ENCODE assay signal across 8 cellular contexts in the genomic region with DNA sequence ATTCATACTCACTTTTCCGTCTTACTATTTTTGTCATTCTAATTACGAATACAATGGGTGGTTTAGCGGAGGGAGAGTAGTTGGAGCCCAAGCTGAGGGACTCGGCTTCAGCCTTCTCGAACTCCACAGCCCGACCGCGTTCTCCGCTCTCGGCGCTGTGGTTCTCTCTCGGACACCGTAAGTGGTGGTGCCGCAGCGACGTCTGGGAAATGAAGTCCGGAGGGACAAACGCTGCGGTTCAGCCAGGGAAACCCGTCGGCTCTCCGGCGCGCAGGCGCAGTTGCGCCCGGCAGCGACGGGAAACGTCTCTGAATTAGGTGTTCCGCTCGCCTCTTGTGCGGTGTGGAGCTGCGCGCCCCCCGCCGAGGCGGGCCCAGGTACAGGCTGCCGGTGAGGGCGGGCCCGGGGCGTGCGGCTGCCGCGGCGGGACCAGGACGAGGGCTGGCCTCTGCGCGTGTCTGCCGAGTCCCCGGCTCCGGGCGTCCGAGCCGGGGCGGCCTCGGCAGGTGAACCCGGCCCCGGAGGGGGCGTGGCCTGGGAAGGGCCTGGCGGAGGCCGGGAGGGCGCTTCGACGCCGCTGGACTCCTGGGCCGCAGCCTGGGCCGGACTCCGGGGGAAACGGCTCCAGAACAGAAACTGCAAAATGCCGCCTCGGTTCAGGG. TPM values are rescaled to one million over a fixed set of nuclear protein-coding genes. Genes with fewer than 3 reads are reported as not detected.
DNase-seq lines count a peak whose midpoint lies in the region; ATAC-seq and TF ChIP-seq lines count a peak whose summit lies in the region.

A gene (plus strand): TSS at position 277 of the 662 bp plus-strand sequence. CDS start 1,201 bp downstream, outside the sequence.

- H3K4me2 ChIP-seq in osteoblast (ENCODE audit: insufficient read depth, low read length), result peak within 1 kb of the TSS; percentile 95

- no peaks in the 10 kb centered on the region for H4K20me1 ChIP-seq in osteoblast (ENCODE audit: insufficient read depth, low read length)

- peak; percentile 77 for ATAC-seq in GM21515 (IDR thresholded peaks at IDR 0.05; ENCODE audit: unreplicated experiment)
- peak; percentile 100 for ATAC-seq in Right ventricle myocardium superior (ENCODE audit: poor library complexity)

- TF ChIP-seq CTCF in osteoblast (IDR thresholded peaks at IDR 0.05; ENCODE audit: extremely low read depth, low read depth, low read length), result no peak

- peaks cover 32% of the 10 kb centered on the region for H3K36me3 ChIP-seq in adipocyte (ENCODE audit: control insufficient read depth, insufficient read depth, low read length, severe bottlenecking)
- H3K36me3 ChIP-seq in osteoblast (ENCODE audit: insufficient read depth, low read length), result peaks cover 19% of the 10 kb centered on the region

- peaks cover 3% of the 10 kb centered on the region for H3K79me2 ChIP-seq in osteoblast (ENCODE audit: insufficient read depth, low read length)

- H3K27ac ChIP-seq in osteoblast (ENCODE audit: low read depth, low read length) (peak within 1 kb of the TSS; percentile 58), temporal lobe (ENCODE audit: low read depth, low read length) (peak within 1 kb of the TSS; percentile 33)

- H3K9ac ChIP-seq in adipocyte (ENCODE audit: low read length), result peak within 1 kb of the TSS; percentile 90

- H3K9me3 ChIP-seq in adipocyte (ENCODE audit: control insufficient read depth, low read length) (peaks cover 20% of the 10 kb centered on the region), osteoblast (ENCODE audit: low read depth, low read length) (peaks cover under 1% of the 10 kb centered on the region)

- H3K4me3 ChIP-seq in adipocyte (ENCODE audit: low read length), result peak within 1 kb of the TSS; percentile 94
- peak within 1 kb of the TSS; percentile 90 for H3K4me3 ChIP-seq in osteoblast (ENCODE audit: insufficient read depth, low read length)

- DNase-seq in C1 segment of cervical spinal cord (lab: John Stamatoyannopoulos, UW) (peak; percentile 74 to 94 (median 91)), M059J (ENCODE audit: low read depth) (peak; percentile 60), SW480 (ENCODE audit: low spot score) (peak; percentile 88), adipocyte (ENCODE audit: low read depth) (peak; percentile 97), Right ventricle myocardium superior (peak; percentile 97), osteoblast (ENCODE audit: insufficient read length, low spot score, missing footprints) (peak; percentile 96)

- peak within 1 kb of the TSS; percentile 97 for H2AFZ ChIP-seq in osteoblast (ENCODE audit: low read length)

- no peaks in the 10 kb centered on the region for H3K27me3 ChIP-seq in adipocyte (replicated peaks; ENCODE audit: control insufficient read depth, insufficient read depth, low read length)
- H3K27me3 ChIP-seq in osteoblast (ENCODE audit: insufficient read depth, low read length), result no peaks in the 10 kb centered on the region

- intact Hi-C loops in Right ventricle myocardium superior (cut with DNase I), result loop anchor here (10.0 kb wide), 1 partner anchor 51 kb away; no protein-coding TSS in a partner anchor

- peaks cover 7% of the 10 kb centered on the region for H3K4me1 ChIP-seq in adipocyte (ENCODE audit: control insufficient read depth, insufficient read depth, low read length)
- no peaks in the 10 kb centered on the region for H3K4me1 ChIP-seq in osteoblast (ENCODE audit: insufficient read depth, low read length)

RNA-seq across cellular contexts. Expression of the gene that starts here (rescaled TPM):
- total RNA-seq in M059J (2014; rRNA removed; shearing (Covaris generic)), result 0.07 and 0.47 TPM in 2 replicates
- total RNA-seq in Right ventricle myocardium superior, result 4.0 TPM
- total RNA-seq in osteoblast, result 6.2 and 8.3 TPM in 2 replicates
- total RNA-seq in temporal lobe, result 10.8 TPM

Comparison
In these comparisons a context has a peak if more than half of its experiments do, and no peak if none do; other contexts are left out.
1. Peak in every context shown above with its lines: DNase-seq, ATAC-seq, H3K4me3 ChIP-seq and H3K27ac ChIP-seq.
2. Peak in DNase-seq in M059J; RNA of the gene not detected or under 1 TPM.